In the genomic region with DNA sequence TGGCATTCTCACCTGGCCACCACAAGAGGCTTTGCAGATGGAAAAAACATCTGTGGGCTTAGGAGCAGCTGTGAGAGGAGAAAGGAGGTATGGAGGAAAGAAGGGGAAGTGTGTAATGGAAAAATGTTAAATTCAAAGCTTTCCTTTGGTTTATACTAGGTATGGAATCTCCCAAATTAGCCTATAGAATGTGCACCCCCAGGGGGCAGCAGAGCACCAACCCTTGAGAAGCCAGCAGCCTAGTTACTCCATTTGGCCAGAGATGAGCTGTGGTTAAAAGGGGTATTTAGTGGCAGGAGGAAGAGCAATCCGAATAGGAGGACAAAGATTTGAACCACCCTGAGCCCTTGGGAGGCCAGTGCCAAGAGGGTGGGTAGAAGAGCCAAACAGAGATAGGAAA, we compare ENCODE assay signal across 8 cellular contexts.
A peak's percentile ranks its signal among the peaks of the same experiment; 100 is the strongest.
DNase-seq lines count a peak whose midpoint lies in the region; ATAC-seq and TF ChIP-seq lines count a peak whose summit lies in the region.

No MANE protein-coding gene starts in this region.

- in situ Hi-C loops in T47D (cut with HindIII; ENCODE audit: low pct_unique_long_range_greater_than_20kb, low sequenced_read_pairs) = no loop called here

- H3K4me1 ChIP-seq in GM23338 (ENCODE audit: insufficient read depth) (no peaks in the 10 kb centered on the region), NT2/D1 (ENCODE audit: insufficient read depth, insufficient read length) (no peaks in the 10 kb centered on the region)

- peak; percentile 82 to 87 for TF ChIP-seq CTCF in GM23338 (conservative IDR thresholded peaks at IDR 0.05; ENCODE audit: low read depth in 2 of 2)

- no peaks in the 10 kb centered on the region for H3K79me2 ChIP-seq in GM23338 (replicated peaks; ENCODE audit: insufficient read depth)

- H3K9me2 ChIP-seq in GM23338 (ENCODE audit: insufficient read depth) = no peaks in the 10 kb centered on the region

- H3K36me3 Mint-ChIP-seq in GM23338 (ENCODE audit: low read depth) = peaks cover 6% of the 10 kb centered on the region; the same call in 2 of the 3 replicates

- no peaks in the 10 kb centered on the region for H4K20me1 ChIP-seq in GM23338 (replicated peaks; ENCODE audit: insufficient read depth)

- no peak overlapping the region for H3K27ac Mint-ChIP-seq in GM23338

- H3K27me3 Mint-ChIP-seq in GM23338 (ENCODE audit: insufficient read depth, low read depth, poor library complexity) = peaks cover 2% of the 10 kb centered on the region

- H2AFZ ChIP-seq in GM23338 = no peak overlapping the region

- H3K4me3 ChIP-seq in GM23338 (no peak overlapping the region), NT2/D1 (ENCODE audit: insufficient read length, low read depth) (no peak overlapping the region)

- H3K9me3 Mint-ChIP-seq in GM23338 = peaks cover 8% of the 10 kb centered on the region

- no peaks in the 10 kb centered on the region for H3K36me3 ChIP-seq in GM23338 (ENCODE audit: insufficient read depth)
- H3K36me3 ChIP-seq in NT2/D1 (ENCODE audit: insufficient read depth, insufficient read length, low read length) = no peaks in the 10 kb centered on the region

- ATAC-seq in GM23338 (peak; percentile 94), left lobe of liver (peak; percentile 58), HG03520 (IDR thresholded peaks at IDR 0.05; ENCODE audit: unreplicated experiment) (no peak), HG02884 (IDR thresholded peaks at IDR 0.05; ENCODE audit: unreplicated experiment) (no peak), HG03045 (IDR thresholded peaks at IDR 0.05; ENCODE audit: unreplicated experiment) (no peak)

- peaks cover 16% of the 10 kb centered on the region; the same call in 1 of the 2 replicates for H3K9me3 ChIP-seq in NT2/D1 (ENCODE audit: insufficient read depth, low read length)

- H3K4me1 Mint-ChIP-seq in GM23338 = peaks cover 3% of the 10 kb centered on the region; the same call in 1 of the 3 replicates

- DNase-seq in COLO668 (lab: John Stamatoyannopoulos, UW; ENCODE audit: unreplicated experiment) (peak; percentile 57), GM23338 (ENCODE audit: low spot score) (peak; percentile 88), NT2/D1 (ENCODE audit: low read depth, low spot score) (peak; percentile 85), T47D (ENCODE audit: low read depth in 1 of 2, low spot score in 1 of 2) (peak; percentile 35 to 66), left lobe of liver (ENCODE audit: low spot score) (no peak)

- no peak overlapping the region for H3K27ac ChIP-seq in GM23338 (ENCODE audit: low read depth)

- H3K4me2 ChIP-seq in GM23338 = no peak overlapping the region

- no peak overlapping the region for H3K4me3 Mint-ChIP-seq in GM23338

- no peaks in the 10 kb centered on the region for H3K27me3 ChIP-seq in GM23338 (ENCODE audit: insufficient read depth)
- H3K27me3 ChIP-seq in NT2/D1 (ENCODE audit: insufficient read depth, insufficient read length) = no peaks in the 10 kb centered on the region

- H3F3A ChIP-seq in GM23338 (replicated peaks; ENCODE audit: low read depth) = no peaks in the 10 kb centered on the region

- H3K9ac ChIP-seq in NT2/D1 (ENCODE audit: insufficient read length, low read depth) = no peak overlapping the region

TF ChIP-seq in GM23338, 12 proteins besides CTCF, POLR2A, EP300 and RAD21:
- TF ChIP-seq ZNF331 (CRISPR knock-in tag; IDR thresholded peaks at IDR 0.05; ENCODE audit: low read depth) = no peak
- no peak for TF ChIP-seq EZH2phosphoT487 (IDR thresholded peaks at IDR 0.05; ENCODE audit: unreplicated experiment)
- TF ChIP-seq EZH2 (IDR thresholded peaks at IDR 0.05; ENCODE audit: low read depth, unreplicated experiment) = no peak

Comparison
In these comparisons a context has a peak if more than half of its experiments do, and no peak if none do; other contexts are left out.
1. ATAC-seq: peak in GM23338 (single experiment) and left lobe of liver (single experiment); none in HG03520 (single experiment), HG02884 (single experiment) and HG03045 (single experiment).